10 cellular contexts compared by ENCODE assay signal in the genomic region with DNA sequence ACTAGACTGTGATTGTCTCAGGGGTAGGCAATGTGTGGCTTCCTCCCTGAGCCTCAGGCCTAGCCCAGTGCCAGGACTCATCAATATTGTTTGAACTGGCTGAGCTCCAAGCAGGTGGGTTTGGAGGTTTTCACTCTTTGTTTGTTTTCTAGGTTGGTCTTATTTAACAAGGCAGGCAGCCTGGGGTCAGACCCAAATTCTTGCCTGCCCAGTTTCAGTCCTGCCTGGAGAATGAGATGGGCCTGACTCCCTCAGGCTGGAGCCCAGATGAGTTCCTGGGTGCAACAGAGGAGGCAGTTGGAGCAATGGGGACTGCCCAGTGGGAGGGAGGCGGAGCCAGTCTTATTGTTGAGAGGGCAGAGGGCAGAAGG. TPM values are rescaled to one million over a fixed set of nuclear protein-coding genes. Genes with fewer than 3 reads are reported as not detected.
DNase-seq lines count a peak whose midpoint lies in the region; ATAC-seq and TF ChIP-seq lines count a peak whose summit lies in the region.
"Had no signal": no experiment of that assay in that cellular context is flagged by ENCODE, and none has a peak within 500 bp of the region (broad histone marks: within the 10 kb centered on the region; RNA-seq: fewer than 3 reads in every experiment).

No MANE protein-coding gene starts in this region.

- no peak overlapping the region for H3K4me3 Mint-ChIP-seq in Calu3 (ENCODE audit: low read depth, unreplicated experiment)
- no peak overlapping the region for H3K4me3 Mint-ChIP-seq in MCF 10A (ENCODE audit: unreplicated experiment)

- H3K4me1 Mint-ChIP-seq in Calu3 (ENCODE audit: low read depth, unreplicated experiment): no peaks in the 10 kb centered on the region
- peaks cover 10% of the 10 kb centered on the region for H3K4me1 Mint-ChIP-seq in MCF 10A (ENCODE audit: insufficient read depth, unreplicated experiment)

- intact Hi-C loops in Calu3 (cut with micrococcal nuclease; ENCODE audit: unreplicated experiment) (no loop called here), MCF 10A (cut with micrococcal nuclease) (no loop called here)

- H3K27me3 ChIP-seq in mucosa of stomach (ENCODE audit: control insufficient read depth, insufficient read depth, low read length) (no peaks in the 10 kb centered on the region), WERI-Rb-1 (ENCODE audit: insufficient read depth, low read depth, severe bottlenecking) (no peaks in the 10 kb centered on the region)

- CTCF ChIA-PET in Calu3 (lab: Charles Lee): interaction anchor here (0.8 to 1.7 kb wide), 10 partner anchors 10 to 117 kb away, joined by 3 to 14 read pairs (median 4); no protein-coding TSS in a partner anchor
- CTCF ChIA-PET in MCF 10A (lab: Yijun Ruan, JAX): interaction anchor here (0.6 kb wide), 2 partner anchors 21 to 580 kb away, joined by 3 read pairs; no protein-coding TSS in a partner anchor

- H3K9me3 Mint-ChIP-seq in Calu3 (ENCODE audit: low read depth, unreplicated experiment) (no peaks in the 10 kb centered on the region), MCF 10A (ENCODE audit: unreplicated experiment) (no peaks in the 10 kb centered on the region)

- H3K4me3 ChIP-seq in mucosa of stomach (ENCODE audit: low read length): peak overlapping the region; percentile 38
- no peak overlapping the region for H3K4me3 ChIP-seq in WERI-Rb-1 (ENCODE audit: low read depth, low read length)

- peak overlapping the region; percentile 62 for H3K9ac ChIP-seq in mucosa of stomach (ENCODE audit: low read length)

- H3K27ac ChIP-seq in WERI-Rb-1: no peak overlapping the region

- ATAC-seq in HG03521 (IDR thresholded peaks at IDR 0.05; ENCODE audit: unreplicated experiment): no peak
- ATAC-seq in GM21526 (IDR thresholded peaks at IDR 0.05; ENCODE audit: low FRiP score, unreplicated experiment): no peak

- TF ChIP-seq CTCF in Calu3 (IDR thresholded peaks at IDR 0.05; ENCODE audit: unreplicated experiment): no peak
- no peak for TF ChIP-seq CTCF in MCF 10A (IDR thresholded peaks at IDR 0.05; ENCODE audit: unreplicated experiment)
- no peak for TF ChIP-seq CTCF in WERI-Rb-1 (IDR thresholded peaks at IDR 0.05; ENCODE audit: low read depth, low read length)

- POLR2A ChIA-PET in MCF 10A (lab: Yijun Ruan, JAX): interaction anchor here (1.2 to 1.4 kb wide), 3 partner anchors 10 to 67 kb away, joined by 3 to 8 read pairs (median 3); no protein-coding TSS in a partner anchor

- DNase-seq in Calu3 (peak; percentile 84), NCI-H146 (lab: John Stamatoyannopoulos, UW) (peak; percentile 98), MCF 10A (ENCODE audit: unreplicated experiment) (peak; percentile 49), WERI-Rb-1 (no peak)
- no peak for DNase-seq in activated naive CD4-positive, alpha-beta T cell treated with anti-CD3 and anti-CD28 coated beads, Interleukin-2, amount 50 U/mL, for 16 hours
- DNase-seq: activated effector memory CD4-positive, alpha-beta T cell treated with Interleukin-2 at 50 U/mL for 16 hours; T-helper 9 cell had no signal

- H3K27me3 Mint-ChIP-seq in Calu3 (ENCODE audit: unreplicated experiment): no peaks in the 10 kb centered on the region
- no peaks in the 10 kb centered on the region for H3K27me3 Mint-ChIP-seq in MCF 10A (ENCODE audit: insufficient read depth, unreplicated experiment)

- peaks cover 16% of the 10 kb centered on the region for H3K36me3 Mint-ChIP-seq in Calu3 (ENCODE audit: insufficient read depth, unreplicated experiment)
- H3K36me3 Mint-ChIP-seq in MCF 10A (ENCODE audit: insufficient read depth, unreplicated experiment): no peaks in the 10 kb centered on the region

- no peak overlapping the region for H3K27ac Mint-ChIP-seq in Calu3 (ENCODE audit: unreplicated experiment)
- no peak overlapping the region for H3K27ac Mint-ChIP-seq in MCF 10A (ENCODE audit: low read depth, unreplicated experiment)

- H3K4me1 ChIP-seq in mucosa of stomach (ENCODE audit: control insufficient read depth, insufficient read depth, low read length): peaks cover 58% of the 10 kb centered on the region

- H3K9me3 ChIP-seq in mucosa of stomach (ENCODE audit: control insufficient read depth, low read length) (no peaks in the 10 kb centered on the region), WERI-Rb-1 (ENCODE audit: severe bottlenecking) (peaks cover 2% of the 10 kb centered on the region)

- BruUV-seq in Calu3 (replicated peaks; lab: Mats Ljungman, UMichigan) (no TSS peak), MCF 10A (replicated peaks; lab: Mats Ljungman, UMichigan) (no TSS peak)

- H3K36me3 ChIP-seq in mucosa of stomach (ENCODE audit: control insufficient read depth, insufficient read depth, low read length): no peaks in the 10 kb centered on the region
- no peaks in the 10 kb centered on the region for H3K36me3 ChIP-seq in WERI-Rb-1

RNA-seq across cellular contexts. Expression of gene TP53I11, which starts 28.3 kb away (rescaled TPM):
- 27.8 and 69.5 TPM in 2 replicates for total RNA-seq in Calu3 (2022)
- 14.8 and 17.7 TPM in 2 replicates for total RNA-seq in MCF 10A (2022)

Comparison
In these comparisons a context has a peak if more than half of its experiments do, and no peak if none do; other contexts are left out.
1. DNase-seq: peak in Calu3 (single experiment), NCI-H146 (single experiment) and MCF 10A (single experiment); none in activated naive CD4-positive, alpha-beta T cell treated with anti-CD3 and anti-CD28 coated beads, Interleukin-2, amount 50 U/mL, for 16 hours (single experiment) and WERI-Rb-1 (single experiment).